ENCODE assay signal across 8 cellular contexts in genomic region chr9:4315582-4316215, GRCh38. TPM values are rescaled to one million over a fixed set of nuclear protein-coding genes. Genes with fewer than 3 reads are reported as not detected.
DNase-seq lines count a peak whose midpoint lies in the region; ATAC-seq and TF ChIP-seq lines count a peak whose summit lies in the region.

No MANE protein-coding gene starts in this region.

- H3K27ac Mint-ChIP-seq in glutamatergic neuron (ENCODE audit: unreplicated experiment) = no peak overlapping the region

- DNase-seq in G401 (ENCODE audit: low spot score) = peak; percentile 87
- peak; percentile 49 for DNase-seq in LHCN-M2 (ENCODE audit: low read depth)
- no peak for DNase-seq in RWPE2 (ENCODE audit: low spot score)
- DNase-seq in activated effector memory CD4-positive, alpha-beta T cell treated with anti-CD3 and anti-CD28 coated beads, Interleukin-2, amount 50 U/mL, for 16 hours = peak; percentile 86
- DNase-seq in glutamatergic neuron = peak; percentile 88
- DNase-seq in prostate gland (ENCODE audit: low spot score) = peak; percentile 72
- no peak for DNase-seq in 8988T

- no peaks in the 10 kb centered on the region for H3K9me3 Mint-ChIP-seq in glutamatergic neuron (ENCODE audit: unreplicated experiment)

- H3K27ac ChIP-seq in RWPE2 (ENCODE audit: poor library complexity, severe bottlenecking) = no peak overlapping the region
- no peak overlapping the region for H3K27ac ChIP-seq in prostate gland

- no peaks in the 10 kb centered on the region for H3K4me1 ChIP-seq in RWPE2 (ENCODE audit: insufficient read depth, poor library complexity, severe bottlenecking)
- no peaks in the 10 kb centered on the region for H3K4me1 ChIP-seq in prostate gland (replicated peaks)

- in situ Hi-C loops in G401 (cut with HindIII; ENCODE audit: low sequenced_read_pairs) = no loop called here

- H3K27me3 ChIP-seq in RWPE2 (ENCODE audit: insufficient read depth, poor library complexity, severe bottlenecking) (no peaks in the 10 kb centered on the region), prostate gland (replicated peaks; ENCODE audit: insufficient read depth) (no peaks in the 10 kb centered on the region)

- TF ChIP-seq CTCF in RWPE2 (IDR thresholded peaks at IDR 0.05; ENCODE audit: poor library complexity, severe bottlenecking) = peak; percentile 93
- peak; percentile 78 for TF ChIP-seq CTCF in glutamatergic neuron (IDR thresholded peaks at IDR 0.05; ENCODE audit: partially characterized antibody, unreplicated experiment)
- peak; percentile 49 to 76 (median 75) for TF ChIP-seq CTCF in prostate gland (IDR thresholded peaks at IDR 0.05)

- no peak for TF ChIP-seq POLR2A in prostate gland (IDR thresholded peaks at IDR 0.05)

- H3K36me3 ChIP-seq in RWPE2 (ENCODE audit: low read depth) (no peaks in the 10 kb centered on the region), prostate gland (no peaks in the 10 kb centered on the region)

- 8% methylated on average over 4 of the region's 4 CpGs for WGBS in prostate gland

- no peaks in the 10 kb centered on the region for H3K36me3 Mint-ChIP-seq in glutamatergic neuron (ENCODE audit: unreplicated experiment)

- H3K4me3 ChIP-seq in RWPE2 (ENCODE audit: severe bottlenecking) (no peak overlapping the region), prostate gland (no peak overlapping the region)

- H3K9me3 ChIP-seq in RWPE2 (ENCODE audit: severe bottlenecking) = no peaks in the 10 kb centered on the region
- no peaks in the 10 kb centered on the region for H3K9me3 ChIP-seq in prostate gland

- H3K27me3 Mint-ChIP-seq in glutamatergic neuron (ENCODE audit: unreplicated experiment) = peaks cover 3% of the 10 kb centered on the region

- intact Hi-C loops in prostate gland (cut with DNase I) = loop anchor here (10.0 kb wide), 1 partner anchor 59 kb away; no protein-coding TSS in a partner anchor

- ATAC-seq in GM21786 (IDR thresholded peaks at IDR 0.05; ENCODE audit: unreplicated experiment) (peak; percentile 95), RWPE2 (ENCODE audit: low read depth) (peak; percentile 95)

- no peaks in the 10 kb centered on the region for H3K4me1 Mint-ChIP-seq in glutamatergic neuron (ENCODE audit: low read depth, unreplicated experiment)

- H3K4me3 Mint-ChIP-seq in glutamatergic neuron (ENCODE audit: unreplicated experiment) = no peak overlapping the region

RNA-seq across cellular contexts. Expression of gene GLIS3, which starts 15.8 kb away (rescaled TPM):
- 35.8 and 57.1 TPM in 2 replicates for total RNA-seq in G401 (2014; rRNA removed; shearing (Covaris generic))
- total RNA-seq in LHCN-M2 (2014; rRNA removed) = 7.8 and 8.7 TPM in 2 replicates
- polyA plus RNA-seq in LHCN-M2 (2012) = 3.5 TPM
- not detected for total RNA-seq in glutamatergic neuron (ENCODE audit: unreplicated experiment)
- 10 to 100 TPM; 15.2 to 16.9 TPM for total RNA-seq in prostate gland

Comparison
In these comparisons a context has a peak if more than half of its experiments do, and no peak if none do; other contexts are left out.
1. DNase-seq: peak in G401 (single experiment), LHCN-M2 (single experiment), activated effector memory CD4-positive, alpha-beta T cell treated with anti-CD3 and anti-CD28 coated beads, Interleukin-2, amount 50 U/mL, for 16 hours (single experiment), glutamatergic neuron (single experiment) and prostate gland (single experiment); none in RWPE2 (single experiment) and 8988T (single experiment).
2. Peak in every context shown above with its lines, with median percentiles within 50 percentile points of each other: CTCF ChIP-seq.